ENCODE assay signal across 32 cellular contexts in the genomic region with DNA sequence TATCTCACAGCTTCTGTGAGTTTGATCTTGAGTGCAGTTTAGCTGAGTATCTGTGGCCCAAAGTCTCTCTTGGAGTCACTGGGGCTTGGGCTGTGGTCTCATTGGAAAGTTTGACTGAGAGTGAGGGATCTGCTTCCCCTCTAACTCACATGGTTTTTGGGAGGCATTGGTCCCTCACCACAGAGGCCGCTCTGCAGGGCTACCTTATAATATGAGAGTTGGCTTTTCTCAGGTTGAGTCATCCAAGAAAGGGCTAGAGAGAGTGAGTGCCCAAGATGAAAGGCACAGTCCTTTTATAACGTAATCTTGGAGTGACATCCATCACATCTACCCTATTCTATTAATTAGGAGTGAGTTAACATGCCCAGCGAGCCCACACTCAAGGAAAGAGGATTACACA.
"Had no signal": no experiment of that assay in that cellular context is flagged by ENCODE, and none has a peak within 500 bp of the region (broad histone marks: within the 10 kb centered on the region; RNA-seq: fewer than 3 reads in every experiment).

No MANE protein-coding gene starts in this region.

- H3K4me1 ChIP-seq: SJCRH30 had no signal

- H3K36me3 ChIP-seq: MG63, SJCRH30 had no signal

- H3K4me3 ChIP-seq: MG63, PC-9, SJCRH30, SK-N-MC had no signal

- DNase-seq: Kasumi-1, MG63, NCI-H1048, NCI-H1092 treated with DMSO at 0.1 percent for 48 hours, NCI-H1105 treated with DMSO at 0.1 percent for 48 hours, NCI-H1417, NCI-H1436, NCI-H146, NCI-H1694, NCI-H187, NCI-H1930, NCI-H2029 treated with DMSO at 0.1 percent for 48 hours, NCI-H2081 treated with DMSO at 0.1 percent for 48 hours, NCI-H2107, NCI-H2171, NCI-H226, NCI-H446 treated with DMSO at 0.1 percent for 48 hours, NCI-H510A, NCI-H524, NCI-H526, NCI-H69, NCI-H748 treated with DMSO at 0.1 percent for 48 hours, NCI-H82, PC-9, SHP77, SIG-M5, SJCRH30 had no signal

- H3K27me3 ChIP-seq: MG63, SJCRH30 had no signal

- ATAC-seq: Panc1, Right ventricle myocardium inferior, SK-N-SH treated with all-trans-retinoic acid at 6 μM for 48 hours had no signal

- H3K9me3 ChIP-seq: MG63, SJCRH30 had no signal

- H3K27ac ChIP-seq: PC-9, RWPE1, SJCRH30, SK-N-MC had no signal
